ENCODE assay signal across 2 cellular contexts in the genomic region with DNA sequence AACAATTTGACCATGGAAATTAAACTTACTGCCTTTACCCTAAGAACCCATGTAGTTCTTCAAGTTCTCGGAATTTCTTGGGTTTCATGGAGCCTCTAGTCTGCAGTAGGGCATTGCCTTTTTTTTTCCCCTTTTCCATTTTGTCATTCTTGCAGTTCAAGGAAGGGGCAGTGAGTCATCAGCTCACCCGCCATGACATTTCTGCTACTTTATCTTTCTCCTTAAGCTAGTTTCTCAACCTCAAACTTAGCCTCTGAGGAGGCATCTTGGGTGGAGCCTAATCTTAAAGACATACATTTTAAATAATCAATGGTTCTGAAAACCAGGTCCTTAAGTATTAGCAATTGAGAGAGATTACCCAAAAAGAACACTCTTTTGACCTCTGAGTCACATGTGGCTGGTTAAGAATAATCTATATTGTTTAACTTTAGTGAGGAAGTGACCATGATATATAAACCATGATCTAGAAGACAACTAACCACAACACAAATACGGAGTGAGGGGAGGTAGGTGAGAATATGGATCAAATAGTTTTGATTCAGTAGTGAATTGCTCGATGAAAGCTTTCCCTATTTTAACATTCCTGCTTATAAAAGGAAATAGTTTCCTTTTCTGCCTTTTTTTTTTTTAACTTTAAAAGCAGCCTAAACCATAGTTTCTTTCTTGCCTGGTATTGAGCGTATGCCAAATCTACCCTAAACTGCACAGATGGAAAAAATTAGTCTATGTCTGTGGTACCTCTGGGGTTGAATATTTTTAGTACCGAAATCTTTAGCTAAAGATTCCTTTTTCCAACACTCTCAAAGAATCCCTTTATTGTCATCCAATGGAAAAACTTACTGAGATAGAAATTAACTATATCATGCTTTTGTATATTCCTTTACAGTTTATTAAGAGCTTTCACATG. TPM values are rescaled to one million over a fixed set of nuclear protein-coding genes. Genes with fewer than 3 reads are reported as not detected.
"Had no signal": no experiment of that assay in that cellular context is flagged by ENCODE, and none has a peak within 500 bp of the region (broad histone marks: within the 10 kb centered on the region; RNA-seq: fewer than 3 reads in every experiment).

No MANE protein-coding gene starts in this region.

RNA-seq across cellular contexts. Expression of gene FAM72D, which starts 20.1 kb away (rescaled TPM):
- total RNA-seq: Right ventricle myocardium inferior had no signal
- polyA plus RNA-seq: IgD-negative memory B cell had no signal
